8 cellular contexts compared by ENCODE assay signal in genomic region chr17:4949321-4950074, GRCh38. TPM values are rescaled to one million over a fixed set of nuclear protein-coding genes. Genes with fewer than 3 reads are reported as not detected.
DNase-seq lines count a peak whose midpoint lies in the region; ATAC-seq and TF ChIP-seq lines count a peak whose summit lies in the region.

No MANE protein-coding gene starts in this region.

- H3K9me3 ChIP-seq in ectodermal cell (ENCODE audit: control insufficient read depth, low read length) (no peaks in the 10 kb centered on the region), lower lobe of right lung (no peaks in the 10 kb centered on the region)

- WGBS in ectodermal cell, 2 experiments: 0% methylated on average over 75 of the region's 75 CpGs

- TF ChIP-seq CTCF in GM10266 (IDR thresholded peaks at IDR 0.05; ENCODE audit: control insufficient read depth, insufficient read depth, low read depth, missing control alignments) (no peak), lower lobe of right lung (IDR thresholded peaks at IDR 0.05) (no peak)

- POLR2A ChIA-PET in HEK293T (lab: Yijun Ruan, JAX): interaction anchor here (0.5 to 9.2 kb wide), 12 partner anchors 8 to 46 kb away, joined by 3 to 110 read pairs (median 4); partner anchors contain the start of genes CAMTA2, RNF167, SLC25A11 and SPAG7

- CTCF ChIA-PET in HEK293T (lab: Yijun Ruan, JAX): no interaction called here

- H3K36me3 ChIP-seq in ectodermal cell (ENCODE audit: control insufficient read depth, insufficient read depth, low read length): peaks cover 12% of the 10 kb centered on the region
- peaks cover 23% of the 10 kb centered on the region for H3K36me3 ChIP-seq in lower lobe of right lung

- H3K4me1 ChIP-seq in ectodermal cell (ENCODE audit: control insufficient read depth, insufficient read depth, low read length) (peaks cover 25% of the 10 kb centered on the region), lower lobe of right lung (peaks cover 42% of the 10 kb centered on the region)

- DNase-seq in GM10266 (ENCODE audit: extremely low spot score) (peak; percentile 92), HEK293T (ENCODE audit: extremely low spot score) (peak; percentile 45), NCI-H2196 (lab: John Stamatoyannopoulos, UW; ENCODE audit: unreplicated experiment) (peak; percentile 54), lower lobe of right lung (peak; percentile 87), occipital lobe (lab: John Stamatoyannopoulos, UW) (no peak)
- peak; percentile 81 to 83 for DNase-seq in activated CD4-positive, alpha-beta T cell treated with anti-CD3 and anti-CD28 coated beads, Interleukin-2, amount 50 U/mL, for 48 hours
- DNase-seq in stimulated activated CD8-positive, alpha-beta memory T cell treated with anti-CD3 and anti-CD28 coated beads, Interleukin-12 subunit alpha, Interleukin-12 subunit beta, amount 100 ng/mL, for 1 hour (ENCODE audit: low read depth): peak; percentile 60

- H3K4me3 ChIP-seq in ectodermal cell (ENCODE audit: insufficient read depth, low read depth, low read length): peak overlapping the region; percentile 97
- peak overlapping the region; percentile 99 for H3K4me3 ChIP-seq in lower lobe of right lung

- H3K27me3 ChIP-seq in ectodermal cell (ENCODE audit: control insufficient read depth, insufficient read depth, low read length, poor library complexity, severe bottlenecking) (no peaks in the 10 kb centered on the region), lower lobe of right lung (ENCODE audit: low read depth) (no peaks in the 10 kb centered on the region)

- H3K27ac ChIP-seq in ectodermal cell (ENCODE audit: insufficient read depth, low read depth, low read length, poor library complexity, severe bottlenecking) (peak overlapping the region; percentile 91), lower lobe of right lung (peak overlapping the region; percentile 98)

- intact Hi-C loops in lower lobe of right lung (cut with DNase I): no loop called here

- peak; percentile 59 to 63 for ATAC-seq in lower lobe of right lung

TF ChIP-seq in HEK293T, 16 proteins besides CTCF, POLR2A, EP300 and RAD21:
- TF ChIP-seq L3MBTL2 (conservative IDR thresholded peaks at IDR 0.05) (peak; percentile 86), FOXA1 (IDR thresholded peaks at IDR 0.05) (no peak)
TF ChIP-seq in HEK293T: peak in this region for 1.

RNA-seq across cellular contexts. Expression of gene PFN1, which starts 1.2 kb away (rescaled TPM):
- 623 TPM for polyA plus RNA-seq in ectodermal cell (2013, experiment 1 of 4)
- 574 TPM for polyA plus RNA-seq in ectodermal cell (2013, experiment 2 of 4)
- 704 TPM for polyA plus RNA-seq in ectodermal cell (2013, experiment 3 of 4)
- 677 TPM for polyA plus RNA-seq in ectodermal cell (2013, experiment 4 of 4)
- total RNA-seq in lower lobe of right lung (528 TPM), occipital lobe (53.0 TPM)

RNA-seq across cellular contexts. Expression of gene ENO3, which starts 1.4 kb away (rescaled TPM):
- 87.1 TPM for polyA plus RNA-seq in ectodermal cell (2013, experiment 1 of 4)
- 101 TPM for polyA plus RNA-seq in ectodermal cell (2013, experiment 2 of 4)
- polyA plus RNA-seq in ectodermal cell (2013, experiment 3 of 4): 70.5 TPM
- polyA plus RNA-seq in ectodermal cell (2013, experiment 4 of 4): 78.5 TPM
- total RNA-seq in lower lobe of right lung (8.2 TPM), occipital lobe (2.3 TPM)

RNA-seq across cellular contexts. Expression of gene RNF167, which starts 9.4 kb away (rescaled TPM):
- polyA plus RNA-seq in ectodermal cell (2013, experiment 1 of 4): 106 TPM
- 104 TPM for polyA plus RNA-seq in ectodermal cell (2013, experiment 2 of 4)
- 108 TPM for polyA plus RNA-seq in ectodermal cell (2013, experiment 3 of 4)
- 115 TPM for polyA plus RNA-seq in ectodermal cell (2013, experiment 4 of 4)
- 97.5 TPM for total RNA-seq in lower lobe of right lung
- total RNA-seq in occipital lobe: 10.3 TPM

RNA-seq across cellular contexts. Expression of gene SLC25A11, which starts 9.7 kb away (rescaled TPM):
- 59.7 TPM for polyA plus RNA-seq in ectodermal cell (2013, experiment 1 of 4)
- polyA plus RNA-seq in ectodermal cell (2013, experiment 2 of 4): 60.3 TPM
- 47.6 TPM for polyA plus RNA-seq in ectodermal cell (2013, experiment 3 of 4)
- polyA plus RNA-seq in ectodermal cell (2013, experiment 4 of 4): 59.3 TPM
- 59.9 TPM for total RNA-seq in lower lobe of right lung
- total RNA-seq in occipital lobe: 44.6 TPM

RNA-seq across cellular contexts. Expression of gene GP1BA, which starts 17.4 kb away (rescaled TPM):
- polyA plus RNA-seq in ectodermal cell (2013, experiment 1 of 4): not detected
- not detected for polyA plus RNA-seq in ectodermal cell (2013, experiment 2 of 4)
- not detected for polyA plus RNA-seq in ectodermal cell (2013, experiment 3 of 4)
- polyA plus RNA-seq in ectodermal cell (2013, experiment 4 of 4): not detected
- total RNA-seq in lower lobe of right lung (0.92 TPM), occipital lobe (not detected)
